In the genomic region with DNA sequence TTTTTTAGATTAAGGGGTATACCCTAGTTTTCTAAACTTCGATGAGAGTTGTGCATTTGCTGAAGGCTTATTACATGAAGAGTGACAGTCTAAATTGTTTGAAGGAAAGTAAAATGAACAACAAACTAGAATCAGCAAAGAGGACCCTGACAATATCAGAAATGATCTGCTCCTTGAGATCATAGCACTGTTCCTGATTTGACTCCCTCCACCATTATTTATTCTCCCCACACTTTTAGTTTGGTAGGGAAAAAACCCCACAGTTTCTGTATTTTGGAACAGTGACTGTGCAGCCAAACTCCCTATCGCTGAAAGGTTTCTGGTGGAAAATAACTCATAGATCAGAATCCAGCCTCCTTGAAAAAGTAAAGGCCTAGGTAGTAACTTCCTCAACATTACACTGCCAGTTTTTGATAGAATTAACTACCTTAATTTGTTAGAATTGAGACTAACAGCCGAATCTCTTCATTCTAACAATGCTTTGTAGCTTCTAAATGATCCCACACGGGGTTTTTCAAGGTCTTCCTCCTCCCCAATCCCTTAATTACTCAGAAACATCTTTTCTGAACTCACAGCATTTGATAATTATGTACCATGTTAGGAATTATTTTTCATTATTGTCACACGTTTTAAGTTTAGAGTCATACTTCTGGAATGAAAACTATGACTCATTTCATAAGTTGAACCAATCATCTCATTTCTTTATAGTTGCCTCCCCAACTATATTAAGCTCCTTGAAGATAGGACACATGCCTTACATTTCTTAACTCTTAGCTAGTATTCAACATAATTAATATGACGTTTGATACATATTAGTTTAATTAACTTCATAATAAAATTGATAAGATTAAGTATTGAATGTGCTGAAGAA, we compare ENCODE assay signal across 8 cellular contexts. TPM values are rescaled to one million over a fixed set of nuclear protein-coding genes. Genes with fewer than 3 reads are reported as not detected.
DNase-seq lines count a peak whose midpoint lies in the region; ATAC-seq, FAIRE-seq and TF ChIP-seq lines count a peak whose summit lies in the region.

No MANE protein-coding gene starts in this region.

- TF ChIP-seq POLR2A in endothelial cell of umbilical vein (IDR thresholded peaks at IDR 0.05; ENCODE audit: low read depth, low read length) = peak; percentile 74
- no peak for TF ChIP-seq POLR2A in sigmoid colon (IDR thresholded peaks at IDR 0.05)

- CTCF ChIA-PET in endothelial cell of umbilical vein (lab: Charles Lee) = interaction anchor here (1.4 to 3.2 kb wide), 4 partner anchors 11 to 416 kb away, joined by 3 to 10 read pairs (median 6); a partner anchor contains a TSS

- TF ChIP-seq CTCF in GM12864 (IDR thresholded peaks at IDR 0.05; ENCODE audit: low read depth, low read length, missing control alignments) (no peak), endothelial cell of umbilical vein (IDR thresholded peaks at IDR 0.05; ENCODE audit: extremely low read depth in 1 of 2, insufficient read depth in 1 of 2, low read depth in 1 of 2, low read length in 2 of 2) (no peak), sigmoid colon (IDR thresholded peaks at IDR 0.05) (no peak)

- peaks cover 6 to 19% of the 10 kb centered on the region in 2 experiments for H3K36me3 ChIP-seq in endothelial cell of umbilical vein (ENCODE audit: control insufficient read depth in 2 of 2, extremely low read depth in 1 of 2, insufficient read depth in 2 of 2, low read length in 2 of 2)
- peaks cover 17 to 29% (median 22%) of the 10 kb centered on the region in 4 donors for H3K36me3 ChIP-seq in sigmoid colon

- H4K20me1 ChIP-seq in endothelial cell of umbilical vein (replicated peaks; ENCODE audit: control insufficient read depth, extremely low read depth, insufficient read depth, low read length) = no peaks in the 10 kb centered on the region

- no peak for ATAC-seq in GM21390 (IDR thresholded peaks at IDR 0.05; ENCODE audit: unreplicated experiment)

- no peak for DNase-seq in GM12864 (ENCODE audit: low read depth)
- peak; percentile 74 for DNase-seq in RPMI7951 (ENCODE audit: low read depth)
- peak; percentile 75 for DNase-seq in endothelial cell of umbilical vein (ENCODE audit: low read depth, low spot score)
- no peak for DNase-seq in sigmoid colon
- no peak for DNase-seq in occipital lobe (lab: John Stamatoyannopoulos, UW)
- no peak for DNase-seq in T-helper 9 cell
- DNase-seq in stimulated activated CD4-positive, alpha-beta T cell treated with anti-CD3 and anti-CD28 coated beads, Interleukin-4, amount 100 ng/mL, for 4 hours = no peak

- H3K9me3 ChIP-seq in endothelial cell of umbilical vein (replicated peaks; ENCODE audit: control insufficient read depth, insufficient read depth, low read length) (no peaks in the 10 kb centered on the region), sigmoid colon (no peaks in the 10 kb centered on the region)

- H3K27me3 ChIP-seq in endothelial cell of umbilical vein (ENCODE audit: control insufficient read depth in 2 of 2, insufficient read depth in 2 of 2, low read length in 2 of 2) (no peaks in the 10 kb centered on the region), sigmoid colon (no peaks in the 10 kb centered on the region)

- no peak for TF ChIP-seq EP300 in sigmoid colon (IDR thresholded peaks at IDR 0.05)

- H3K79me2 ChIP-seq in endothelial cell of umbilical vein (ENCODE audit: control insufficient read depth, insufficient read depth, low read length) = peaks cover 77% of the 10 kb centered on the region

- 41 to 44% methylated on average over 6 of the region's 6 CpGs for WGBS in sigmoid colon, 2 donors

- FAIRE-seq in endothelial cell of umbilical vein (lab: Jason Lieb, UNC) = no peak

- H3K4me1 ChIP-seq in endothelial cell of umbilical vein (ENCODE audit: control insufficient read depth, extremely low read depth, insufficient read depth, low read length) (peaks cover 50% of the 10 kb centered on the region), sigmoid colon (peaks cover 0 to 58% (median 46%) of the 10 kb centered on the region in 4 donors)

- H2AFZ ChIP-seq in endothelial cell of umbilical vein (ENCODE audit: low read depth, low read length) = no peak overlapping the region

- H3K9me1 ChIP-seq in endothelial cell of umbilical vein (replicated peaks; ENCODE audit: control insufficient read depth, extremely low read depth, insufficient read depth, low read length) = no peaks in the 10 kb centered on the region

- POLR2A ChIA-PET in endothelial cell of umbilical vein (lab: Charles Lee) = interaction anchor here (1.0 to 2.7 kb wide), 4 partner anchors 11 to 343 kb away, joined by 3 to 17 read pairs (median 4); no protein-coding TSS in a partner anchor

- peak overlapping the region; percentile 96 for H3K4me2 ChIP-seq in endothelial cell of umbilical vein (ENCODE audit: insufficient read depth, low read length)

- H3K4me3 ChIP-seq in GM12864 (ENCODE audit: low read depth, low read length) (peak overlapping the region; percentile 22), endothelial cell of umbilical vein (replicated peaks in 1 of 3; ENCODE audit: insufficient read depth in 1 of 3, low read depth in 1 of 3, low read length in 3 of 3) (peak overlapping the region; percentile 8 to 98 (median 16)), sigmoid colon (no peak overlapping the region)

- H3K27ac ChIP-seq in endothelial cell of umbilical vein (ENCODE audit: insufficient read depth, low read depth, low read length) (peak overlapping the region; percentile 83), sigmoid colon (peak overlapping the region; percentile 43 to 100 (median 100))

- TSS peak; percentile 67 for BruUV-seq in endothelial cell of umbilical vein (replicated peaks; lab: Mats Ljungman, UMichigan)

- peak overlapping the region; percentile 100 for H3K9ac ChIP-seq in endothelial cell of umbilical vein (replicated peaks; ENCODE audit: extremely low read depth, insufficient read depth, low read length)

- dilution Hi-C loops in endothelial cell of umbilical vein (cut with MboI; ENCODE audit: extremely low pct_ligation_motif_present, low sequenced_read_pairs) = loop anchor here (25.0 kb wide), 1 partner anchor 212 kb away; a partner anchor contains a TSS

- intact Hi-C loops in endothelial cell of umbilical vein (cut with micrococcal nuclease) (loop anchor here (1.0 kb wide), 2 partner anchors 11 to 416 kb away; no protein-coding TSS in a partner anchor), sigmoid colon (cut with DNase I) (no loop called here)

TF ChIP-seq in endothelial cell of umbilical vein, 7 proteins besides CTCF, POLR2A, EP300 and RAD21 (continues in another document):
- TF ChIP-seq, protein P1, sequence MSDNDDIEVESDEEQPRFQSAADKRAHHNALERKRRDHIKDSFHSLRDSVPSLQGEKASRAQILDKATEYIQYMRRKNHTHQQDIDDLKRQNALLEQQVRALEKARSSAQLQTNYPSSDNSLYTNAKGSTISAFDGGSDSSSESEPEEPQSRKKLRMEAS (IDR thresholded peaks at IDR 0.05; ENCODE audit: insufficient read depth, insufficient read length) = no peak
- TF ChIP-seq GATA2 (IDR thresholded peaks at IDR 0.05; ENCODE audit: insufficient read depth, insufficient read length, low read depth, low read length) = no peak
- no peak for TF ChIP-seq POLR2AphosphoS5 (IDR thresholded peaks at IDR 0.05; ENCODE audit: insufficient read depth, low read depth, low read length)
- TF ChIP-seq JUN (IDR thresholded peaks at IDR 0.05; ENCODE audit: borderline replicate concordance, insufficient read depth, insufficient read length, low read depth) = peak; percentile 95
- TF ChIP-seq EZH2 (IDR thresholded peaks at IDR 0.05; ENCODE audit: borderline replicate concordance, low read depth, low read length, severe bottlenecking) = no peak
- no peak for TF ChIP-seq MYC (IDR thresholded peaks at IDR 0.05; ENCODE audit: low read depth, low read length)

RNA-seq across cellular contexts. Expression of a gene that starts 2.9 kb away (rescaled TPM):
- 656 and 818 TPM in 2 replicates for total RNA-seq in RPMI7951 (2014; rRNA removed; shearing (Covaris generic))
- total RNA-seq in endothelial cell of umbilical vein = 793 and 796 TPM in 2 replicates
- 532 and 597 TPM in 2 replicates for polyA plus RNA-seq in endothelial cell of umbilical vein
- 814 and 900 TPM in 2 replicates for polyA plus RNA-seq in endothelial cell of umbilical vein (2011; cell fraction: cytosol; rRNA removed)
- polyA plus RNA-seq in endothelial cell of umbilical vein (2011; cell fraction: nucleus; rRNA removed) = 350 and 406 TPM in 2 replicates
- polyA plus RNA-seq in endothelial cell of umbilical vein (2012) = 760 and 962 TPM in 2 replicates
- 489 and 516 TPM in 2 replicates for polyA minus RNA-seq in endothelial cell of umbilical vein
- polyA minus RNA-seq in endothelial cell of umbilical vein (2011; cell fraction: cytosol; rRNA and poly(A)+ RNA removed) = 117 TPM
- 214 and 242 TPM in 2 replicates for polyA minus RNA-seq in endothelial cell of umbilical vein (2011; cell fraction: nucleus; rRNA and poly(A)+ RNA removed)
- total RNA-seq in sigmoid colon = 100 to 1,000 TPM; 165 to 208 (median 186) TPM
- polyA plus RNA-seq in sigmoid colon = 1,000 to 10,000 TPM in 1 of 3 donors, 100 to 1,000 TPM in 2; 558 to 1,173 (median 876) TPM
- 49.9 TPM for total RNA-seq in occipital lobe

RNA-seq across cellular contexts. Expression of a gene that starts 11.5 kb away (rescaled TPM):
- 564 and 607 TPM in 2 replicates for total RNA-seq in RPMI7951 (2014; rRNA removed; shearing (Covaris generic))
- total RNA-seq in endothelial cell of umbilical vein (634 and 638 TPM in 2 replicates), sigmoid colon (100 to 1,000 TPM; 155 to 227 (median 181) TPM), occipital lobe (156 TPM)
- polyA plus RNA-seq in endothelial cell of umbilical vein (681 and 724 TPM in 2 replicates), sigmoid colon (1,000 to 10,000 TPM in 2 of 3 donors, 100 to 1,000 TPM in 1; 696 to 1,674 (median 1,233) TPM)
- 1,207 and 1,302 TPM in 2 replicates for polyA plus RNA-seq in endothelial cell of umbilical vein (2011; cell fraction: cytosol; rRNA removed)
- polyA plus RNA-seq in endothelial cell of umbilical vein (2011; cell fraction: nucleus; rRNA removed) = 415 and 445 TPM in 2 replicates
- polyA plus RNA-seq in endothelial cell of umbilical vein (2012) = 703 and 1,019 TPM in 2 replicates
- polyA minus RNA-seq in endothelial cell of umbilical vein = 483 and 580 TPM in 2 replicates
- polyA minus RNA-seq in endothelial cell of umbilical vein (2011; cell fraction: cytosol; rRNA and poly(A)+ RNA removed) = 115 TPM
- polyA minus RNA-seq in endothelial cell of umbilical vein (2011; cell fraction: nucleus; rRNA and poly(A)+ RNA removed) = 85.9 and 87.1 TPM in 2 replicates

RNA-seq across cellular contexts. Expression of a gene that starts 30.7 kb away (rescaled TPM):
- 0.10 TPM in 1 of 2 replicates, not detected in the other for total RNA-seq in RPMI7951 (2014; rRNA removed; shearing (Covaris generic))
- total RNA-seq in endothelial cell of umbilical vein (not detected in 2 replicates), sigmoid colon (10 to 100 TPM; 17.3 to 37.7 (median 22.1) TPM), occipital lobe (2.3 TPM)
- polyA plus RNA-seq in endothelial cell of umbilical vein (0.05 and 0.08 TPM in 2 replicates), sigmoid colon (10 to 100 TPM in 1 of 3 donors, 1 to 10 TPM in 2; 3.3 to 11.1 (median 5.4) TPM)
- 0.05 and 0.07 TPM in 2 replicates for polyA plus RNA-seq in endothelial cell of umbilical vein (2011; cell fraction: cytosol; rRNA removed)
- 0.05 and 0.29 TPM in 2 replicates for polyA plus RNA-seq in endothelial cell of umbilical vein (2011; cell fraction: nucleus; rRNA removed)
- 0.15 and 0.33 TPM in 2 replicates for polyA plus RNA-seq in endothelial cell of umbilical vein (2012)
- not detected in 2 replicates for polyA minus RNA-seq in endothelial cell of umbilical vein
- not detected for polyA minus RNA-seq in endothelial cell of umbilical vein (2011; cell fraction: cytosol; rRNA and poly(A)+ RNA removed)
- not detected in 2 replicates for polyA minus RNA-seq in endothelial cell of umbilical vein (2011; cell fraction: nucleus; rRNA and poly(A)+ RNA removed)

Comparison
In these comparisons a context has a peak if more than half of its experiments do, and no peak if none do; other contexts are left out.
1. DNase-seq: peak in RPMI7951 (single experiment) and endothelial cell of umbilical vein (single experiment); none in GM12864 (single experiment), sigmoid colon (single experiment), occipital lobe (single experiment), T-helper 9 cell (single experiment) and stimulated activated CD4-positive, alpha-beta T cell treated with anti-CD3 and anti-CD28 coated beads, Interleukin-4, amount 100 ng/mL, for 4 hours (0 of 2).
2. H3K4me3 ChIP-seq: peak in GM12864 (single experiment) and endothelial cell of umbilical vein (3 of 3); none in sigmoid colon (0 of 4).